ENCODE assay signal across 13 cellular contexts in the genomic region with DNA sequence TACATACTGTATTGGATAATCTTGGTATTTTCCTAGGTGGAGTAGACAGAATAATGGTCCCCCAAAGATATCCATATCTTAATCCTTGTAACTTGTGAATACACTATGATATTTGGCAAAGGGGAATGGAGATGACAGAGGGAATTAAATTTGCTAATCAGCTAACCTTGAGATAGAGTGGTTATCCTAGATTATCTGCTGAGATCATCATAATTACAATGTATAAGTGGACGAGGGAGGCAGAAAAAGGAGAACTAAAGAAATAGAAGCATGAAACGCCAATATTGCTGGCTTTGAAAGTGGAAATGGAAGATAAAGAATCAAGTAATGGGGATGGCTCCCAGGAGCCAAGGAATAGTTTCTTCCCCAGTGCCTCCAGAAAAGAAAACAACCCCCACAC.
DNase-seq lines count a peak whose midpoint lies in the region; ATAC-seq, FAIRE-seq and TF ChIP-seq lines count a peak whose summit lies in the region.
"Had no signal": no experiment of that assay in that cellular context is flagged by ENCODE, and none has a peak within 500 bp of the region (broad histone marks: within the 10 kb centered on the region; RNA-seq: fewer than 3 reads in every experiment).

No MANE protein-coding gene starts in this region.

- H3K9me3 Mint-ChIP-seq in astrocyte (ENCODE audit: unreplicated experiment) (peaks cover 4% of the 10 kb centered on the region), neural progenitor cell (peaks cover 10% of the 10 kb centered on the region)
- H3K9me3 Mint-ChIP-seq: GM23338 had no signal

- H3K4me1 Mint-ChIP-seq in astrocyte (ENCODE audit: low read depth, unreplicated experiment), result peaks cover 21% of the 10 kb centered on the region
- peaks cover 23% of the 10 kb centered on the region for H3K4me1 Mint-ChIP-seq in neural progenitor cell
- H3K4me1 Mint-ChIP-seq: CD14-positive monocyte had no signal

- H3K9me3 ChIP-seq in astrocyte (ENCODE audit: insufficient read depth, low read depth, low read length), result no peaks in the 10 kb centered on the region
- no peaks in the 10 kb centered on the region for H3K9me3 ChIP-seq in neural progenitor cell (ENCODE audit: low read depth)
- H3K9me3 ChIP-seq in lower lobe of right lung, result no peaks in the 10 kb centered on the region
- no peaks in the 10 kb centered on the region for H3K9me3 ChIP-seq in upper lobe of left lung

- H3K4me3 ChIP-seq in astrocyte (ENCODE audit: insufficient read depth, low read depth, low read length) (no peak overlapping the region), neural progenitor cell (no peak overlapping the region), lower lobe of right lung (no peak overlapping the region), upper lobe of left lung (no peak overlapping the region)
- H3K4me3 ChIP-seq: BLaER1, GM23338 had no signal

- peak; percentile 0 for DNase-seq in NCI-H82 (lab: John Stamatoyannopoulos, UW)
- DNase-seq in NCI-H82 treated with DMSO at 0.1 percent for 48 hours (lab: John Stamatoyannopoulos, UW; ENCODE audit: unreplicated experiment), result no peak
- no peak for DNase-seq in astrocyte (ENCODE audit: low read depth)
- no peak for DNase-seq in neural progenitor cell (ENCODE audit: low spot score)
- DNase-seq in lower lobe of right lung, result no peak
- no peak for DNase-seq in upper lobe of left lung
- no peak for DNase-seq in SKM-1 (lab: John Stamatoyannopoulos, UW; ENCODE audit: unreplicated experiment)
- DNase-seq: CD4-positive, alpha-beta memory T cell; H7 had no signal

- 58 to 70% methylated on average over 2 of the region's 2 CpGs for WGBS in upper lobe of left lung, 2 donors

- intact Hi-C loops in lower lobe of right lung (cut with DNase I), result no loop called here

- H3K36me3 ChIP-seq in astrocyte (ENCODE audit: insufficient read depth, low read length) (no peaks in the 10 kb centered on the region), neural progenitor cell (no peaks in the 10 kb centered on the region), lower lobe of right lung (no peaks in the 10 kb centered on the region), upper lobe of left lung (no peaks in the 10 kb centered on the region)
- H3K36me3 ChIP-seq: BLaER1 had no signal

- no peaks in the 10 kb centered on the region for H3K36me3 Mint-ChIP-seq in astrocyte (ENCODE audit: low read depth, unreplicated experiment)
- H3K36me3 Mint-ChIP-seq in neural progenitor cell, result peaks cover 3% of the 10 kb centered on the region
- H3K36me3 Mint-ChIP-seq: CD14-positive monocyte; CD4-positive, alpha-beta memory T cell had no signal

- H2AFZ ChIP-seq in astrocyte (ENCODE audit: low read depth, low read length) (no peak overlapping the region), neural progenitor cell (replicated peaks) (peak overlapping the region; percentile 0)

- H3K27ac Mint-ChIP-seq in astrocyte (ENCODE audit: unreplicated experiment) (peak overlapping the region; percentile 87), neural progenitor cell (no peak overlapping the region)
- H3K27ac Mint-ChIP-seq: CD14-positive monocyte; CD4-positive, alpha-beta memory T cell; GM23338 had no signal

- H3K27me3 ChIP-seq in astrocyte (ENCODE audit: insufficient read depth, low read length) (peaks cover 66% of the 10 kb centered on the region), neural progenitor cell (peaks cover 2% of the 10 kb centered on the region), lower lobe of right lung (ENCODE audit: low read depth) (peaks cover 8% of the 10 kb centered on the region), upper lobe of left lung (no peaks in the 10 kb centered on the region)

- H3K9ac ChIP-seq in astrocyte (ENCODE audit: low read length) (no peak overlapping the region), neural progenitor cell (no peak overlapping the region)
- H3K9ac ChIP-seq: BLaER1 had no signal

- TF ChIP-seq POLR2A in upper lobe of left lung (IDR thresholded peaks at IDR 0.05), result no peak

- peaks cover 6% of the 10 kb centered on the region for H4K20me1 ChIP-seq in astrocyte (ENCODE audit: insufficient read depth, low read length)
- H4K20me1 ChIP-seq in neural progenitor cell (ENCODE audit: low read depth), result no peaks in the 10 kb centered on the region

- no peak overlapping the region for H3K4me3 Mint-ChIP-seq in astrocyte (ENCODE audit: unreplicated experiment)
- H3K4me3 Mint-ChIP-seq in neural progenitor cell, result no peak overlapping the region
- H3K4me3 Mint-ChIP-seq: CD14-positive monocyte, GM23338 had no signal

- no peaks in the 10 kb centered on the region for H3F3A ChIP-seq in neural progenitor cell (ENCODE audit: low read depth)

- H3K4me2 ChIP-seq in astrocyte (ENCODE audit: low read length) (peak overlapping the region; percentile 72), neural progenitor cell (no peak overlapping the region)
- H3K4me2 ChIP-seq: GM23338 had no signal

- H3K27ac ChIP-seq in astrocyte (ENCODE audit: low read depth, low read length) (no peak overlapping the region), neural progenitor cell (no peak overlapping the region), lower lobe of right lung (no peak overlapping the region), upper lobe of left lung (no peak overlapping the region)
- H3K27ac ChIP-seq: 22Rv1, BLaER1 had no signal

- no peak for TF ChIP-seq EP300 in upper lobe of left lung (IDR thresholded peaks at IDR 0.05)

- TF ChIP-seq CTCF in astrocyte (IDR thresholded peaks at IDR 0.05; ENCODE audit: insufficient read depth, low read depth, low read length) (no peak), neural progenitor cell (IDR thresholded peaks at IDR 0.05) (no peak), lower lobe of right lung (IDR thresholded peaks at IDR 0.05) (no peak), upper lobe of left lung (IDR thresholded peaks at IDR 0.05) (no peak)

- no peak for FAIRE-seq in astrocyte (lab: Jason Lieb, UNC)

- ATAC-seq in lower lobe of right lung (no peak), upper lobe of left lung (ENCODE audit: low FRiP score in 2 of 2) (no peak)
- ATAC-seq: GM23338 had no signal

- peaks cover 16% of the 10 kb centered on the region for H3K4me1 ChIP-seq in astrocyte (ENCODE audit: insufficient read depth, low read length)
- no peaks in the 10 kb centered on the region for H3K4me1 ChIP-seq in neural progenitor cell
- H3K4me1 ChIP-seq in lower lobe of right lung, result no peaks in the 10 kb centered on the region
- H3K4me1 ChIP-seq in upper lobe of left lung, result no peaks in the 10 kb centered on the region

- H3K27me3 Mint-ChIP-seq in astrocyte (ENCODE audit: low read depth, unreplicated experiment) (peaks cover 51% of the 10 kb centered on the region), neural progenitor cell (ENCODE audit: insufficient read depth, low read depth) (peaks cover 6% of the 10 kb centered on the region)

- no peaks in the 10 kb centered on the region for H3K79me2 ChIP-seq in astrocyte (ENCODE audit: insufficient read depth, low read length)
- H3K79me2 ChIP-seq in neural progenitor cell (ENCODE audit: low read depth), result no peaks in the 10 kb centered on the region
